8 cellular contexts compared by ENCODE assay signal in genomic region chr6:11231564-11232176, GRCh38. TPM values are rescaled to one million over a fixed set of nuclear protein-coding genes. Genes with fewer than 3 reads are reported as not detected.
DNase-seq lines count a peak whose midpoint lies in the region; ATAC-seq and TF ChIP-seq lines count a peak whose summit lies in the region.

No MANE protein-coding gene starts in this region.

- intact Hi-C loops in activated CD8-positive, alpha-beta T cell treated with anti-CD3 and anti-CD28 coated beads for 36 hours (cut with micrococcal nuclease): loop anchor here (1.0 to 10.0 kb wide), 4 partner anchors 46 to 263 kb away; no protein-coding TSS in a partner anchor
- intact Hi-C loops in left cardiac atrium (cut with DNase I): loop anchor here in 1 of 2 donors (2.0 to 10.0 kb wide), 3 partner anchors 59 to 133 kb away; no protein-coding TSS in a partner anchor

- POLR2A ChIA-PET in HEK293T (lab: Yijun Ruan, JAX): interaction anchor here (0.7 to 1.3 kb wide), 7 partner anchors 16 to 263 kb away, joined by 3 to 5 read pairs (median 3); no protein-coding TSS in a partner anchor
- POLR2A ChIA-PET in activated CD8-positive, alpha-beta T cell treated with anti-CD3 and anti-CD28 coated beads for 36 hours (lab: Charles Lee): interaction anchor here (0.8 to 1.4 kb wide), 4 partner anchors 9 to 46 kb away, joined by 4 read pairs; no protein-coding TSS in a partner anchor

- no peak for TF ChIP-seq CTCF in activated CD8-positive, alpha-beta T cell treated with anti-CD3 and anti-CD28 coated beads for 36 hours (IDR thresholded peaks at IDR 0.05)
- no peak for TF ChIP-seq CTCF in retinal pigment epithelial cell (conservative IDR thresholded peaks at IDR 0.05; ENCODE audit: low read depth, low read length)

- H3K36me3 Mint-ChIP-seq in activated CD8-positive, alpha-beta T cell treated with anti-CD3 and anti-CD28 coated beads for 36 hours (ENCODE audit: low read depth): peaks cover 22% of the 10 kb centered on the region

- no peak for DNase-seq in HEK293T (ENCODE audit: extremely low spot score)
- DNase-seq in activated CD8-positive, alpha-beta T cell treated with anti-CD3 and anti-CD28 coated beads for 36 hours: no peak
- no peak for DNase-seq in left cardiac atrium
- DNase-seq in retinal pigment epithelial cell (ENCODE audit: low read depth): no peak

- no peaks in the 10 kb centered on the region for H3K9me3 Mint-ChIP-seq in activated CD8-positive, alpha-beta T cell treated with anti-CD3 and anti-CD28 coated beads for 36 hours

- peak overlapping the region; percentile 100 for H3K4me3 ChIP-seq in retinal pigment epithelial cell (ENCODE audit: low read length)

- no peaks in the 10 kb centered on the region for H3K27me3 Mint-ChIP-seq in activated CD8-positive, alpha-beta T cell treated with anti-CD3 and anti-CD28 coated beads for 36 hours

- H3K4me3 Mint-ChIP-seq in activated CD8-positive, alpha-beta T cell treated with anti-CD3 and anti-CD28 coated beads for 36 hours: peak overlapping the region; percentile 84

- H3K27ac Mint-ChIP-seq in activated CD8-positive, alpha-beta T cell treated with anti-CD3 and anti-CD28 coated beads for 36 hours: peak overlapping the region; percentile 99

- H3K4me1 Mint-ChIP-seq in activated CD8-positive, alpha-beta T cell treated with anti-CD3 and anti-CD28 coated beads for 36 hours (ENCODE audit: low read depth): peaks cover 54% of the 10 kb centered on the region

- CTCF ChIA-PET in HEK293T (lab: Yijun Ruan, JAX): interaction anchor here (0.6 to 1.7 kb wide), 3 partner anchors 10 to 265 kb away, joined by 3 to 8 read pairs (median 7); no protein-coding TSS in a partner anchor
- CTCF ChIA-PET in activated CD8-positive, alpha-beta T cell treated with anti-CD3 and anti-CD28 coated beads for 36 hours (lab: Charles Lee): interaction anchor here (0.9 to 6.4 kb wide), 10 partner anchors 9 to 264 kb away, joined by 3 to 36 read pairs (median 4); no protein-coding TSS in a partner anchor

- ATAC-seq in activated CD8-positive, alpha-beta T cell treated with anti-CD3 and anti-CD28 coated beads for 36 hours: no peak
- ATAC-seq in left cardiac atrium: peak; percentile 75
- ATAC-seq in HG03025 (IDR thresholded peaks at IDR 0.05; ENCODE audit: low FRiP score, unreplicated experiment): no peak
- ATAC-seq in HG03045 (IDR thresholded peaks at IDR 0.05; ENCODE audit: unreplicated experiment): no peak
- no peak for ATAC-seq in HG03280 (IDR thresholded peaks at IDR 0.05; ENCODE audit: unreplicated experiment)
- no peak for ATAC-seq in GM18870 (IDR thresholded peaks at IDR 0.05; ENCODE audit: unreplicated experiment)

TF ChIP-seq in HEK293T, 16 proteins besides CTCF, POLR2A, EP300 and RAD21:
- no peak for TF ChIP-seq SUZ12 (IDR thresholded peaks at IDR 0.05)
- TF ChIP-seq ELF4 (IDR thresholded peaks at IDR 0.05): no peak
- TF ChIP-seq TARDBP (IDR thresholded peaks at IDR 0.05): no peak
- TF ChIP-seq L3MBTL2 (conservative IDR thresholded peaks at IDR 0.05): peak; percentile 46; the same call in 1 of the 2 replicates

RNA-seq across cellular contexts. Expression of gene NEDD9, which starts 0.8 kb away (rescaled TPM):
- total RNA-seq in activated CD8-positive, alpha-beta T cell treated with anti-CD3 and anti-CD28 coated beads for 36 hours: 10 to 100 TPM; 26.6 to 29.7 TPM
- total RNA-seq in left cardiac atrium: 10 to 100 TPM; 34.0 to 42.9 TPM

Comparison
In these comparisons a context has a peak if more than half of its experiments do, and no peak if none do; other contexts are left out.
1. ATAC-seq: peak in left cardiac atrium (2 of 2); none in activated CD8-positive, alpha-beta T cell treated with anti-CD3 and anti-CD28 coated beads for 36 hours (single experiment), HG03025 (single experiment), HG03045 (single experiment), HG03280 (single experiment) and GM18870 (single experiment).